In genomic region chr22:37222440-37222971, GRCh38 we compare ENCODE assay signal across 10 cellular contexts. TPM values are rescaled to one million over a fixed set of nuclear protein-coding genes. Genes with fewer than 3 reads are reported as not detected.
DNase-seq lines count a peak whose midpoint lies in the region; ATAC-seq and TF ChIP-seq lines count a peak whose summit lies in the region.
"Had no signal": no experiment of that assay in that cellular context is flagged by ENCODE, and none has a peak within 500 bp of the region (broad histone marks: within the 10 kb centered on the region; RNA-seq: fewer than 3 reads in every experiment).

No MANE protein-coding gene starts in this region.

- peaks cover 0 to 4% (median 0%) of the 10 kb centered on the region in 7 donors for H3K9me3 Mint-ChIP-seq in CD4-positive, CD25-positive, alpha-beta regulatory T cell
- peaks cover 2% of the 10 kb centered on the region for H3K9me3 Mint-ChIP-seq in activated naive CD8-positive, alpha-beta T cell treated with anti-CD3 and anti-CD28 coated beads, Interleukin-2, amount 10 ng/mL, durations not matched to agents 7 days and 5 days
- peaks cover 5% of the 10 kb centered on the region for H3K9me3 Mint-ChIP-seq in type B pancreatic cell

- H3K27ac ChIP-seq in CD4-positive, CD25-positive, alpha-beta regulatory T cell (ENCODE audit: insufficient read depth, low read length, poor library complexity, severe bottlenecking), result peak overlapping the region; percentile 87
- H3K27ac ChIP-seq in esophagus squamous epithelium (peak overlapping the region in 1 of 4 donors; percentile 55), breast epithelium (no peak overlapping the region)
- H3K27ac ChIP-seq: BLaER1 had no signal

- TF ChIP-seq POLR2A in esophagus squamous epithelium (IDR thresholded peaks at IDR 0.05) (no peak), breast epithelium (IDR thresholded peaks at IDR 0.05) (no peak)

- peak in 2 of 3 donors; percentile 61 to 90 for DNase-seq in CD4-positive, CD25-positive, alpha-beta regulatory T cell
- DNase-seq in MV-4-11 (lab: John Stamatoyannopoulos, UW) (peak; percentile 48), esophagus squamous epithelium (lab: John Stamatoyannopoulos, UW) (no peak), breast epithelium (ENCODE audit: low spot score in 2 of 2) (no peak), type B pancreatic cell (ENCODE audit: extremely low spot score, unreplicated experiment) (no peak)
- peak; percentile 62 for DNase-seq in activated naive CD8-positive, alpha-beta T cell treated with anti-CD3 and anti-CD28 coated beads, Interleukin-2, amount 10 ng/mL, durations not matched to agents 7 days and 5 days
- DNase-seq: NCI-H2081, retina had no signal

- H3K4me1 Mint-ChIP-seq in CD4-positive, CD25-positive, alpha-beta regulatory T cell, result peaks cover 10 to 90% (median 72%) of the 10 kb centered on the region in 4 donors
- peaks cover 78% of the 10 kb centered on the region for H3K4me1 Mint-ChIP-seq in activated naive CD8-positive, alpha-beta T cell treated with anti-CD3 and anti-CD28 coated beads, Interleukin-2, amount 10 ng/mL, durations not matched to agents 7 days and 5 days
- H3K4me1 Mint-ChIP-seq in type B pancreatic cell (ENCODE audit: unreplicated experiment), result no peaks in the 10 kb centered on the region

- H3K27ac Mint-ChIP-seq in CD4-positive, CD25-positive, alpha-beta regulatory T cell, result peak overlapping the region; percentile 90 to 99 (median 98)
- H3K27ac Mint-ChIP-seq in activated naive CD8-positive, alpha-beta T cell treated with anti-CD3 and anti-CD28 coated beads, Interleukin-2, amount 10 ng/mL, durations not matched to agents 7 days and 5 days, result peak overlapping the region; percentile 93
- H3K27ac Mint-ChIP-seq in type B pancreatic cell, result no peak overlapping the region

- intact Hi-C loops in esophagus squamous epithelium (cut with DNase I), result no loop called here
- intact Hi-C loops in breast epithelium (cut with DNase I; ENCODE audit: low total_unique reads), result loop anchor here (5.0 kb wide), 1 partner anchor 590 kb away; no protein-coding TSS in a partner anchor

- peak; percentile 30 to 33 for ATAC-seq in CD4-positive, CD25-positive, alpha-beta regulatory T cell (ENCODE audit: low read depth in 2 of 2)
- peak; percentile 37 for ATAC-seq in activated naive CD8-positive, alpha-beta T cell treated with anti-CD3 and anti-CD28 coated beads, Interleukin-2, amount 10 ng/mL, durations not matched to agents 7 days and 5 days (ENCODE audit: low read depth)
- ATAC-seq: Right ventricle myocardium inferior had no signal

- H3K27me3 Mint-ChIP-seq in CD4-positive, CD25-positive, alpha-beta regulatory T cell, result no peaks in the 10 kb centered on the region
- H3K27me3 Mint-ChIP-seq in activated naive CD8-positive, alpha-beta T cell treated with anti-CD3 and anti-CD28 coated beads, Interleukin-2, amount 10 ng/mL, durations not matched to agents 7 days and 5 days, result no peaks in the 10 kb centered on the region
- peaks cover 32% of the 10 kb centered on the region for H3K27me3 Mint-ChIP-seq in type B pancreatic cell

- H3K4me3 ChIP-seq in CD4-positive, CD25-positive, alpha-beta regulatory T cell (ENCODE audit: low read depth, low read length), result peak overlapping the region; percentile 68
- H3K4me3 ChIP-seq in esophagus squamous epithelium, result no peak overlapping the region
- no peak overlapping the region for H3K4me3 ChIP-seq in breast epithelium
- H3K4me3 ChIP-seq: BLaER1 had no signal

- H3K4me3 Mint-ChIP-seq in CD4-positive, CD25-positive, alpha-beta regulatory T cell, result peak overlapping the region; percentile 71 to 89 (median 86)
- H3K4me3 Mint-ChIP-seq in activated naive CD8-positive, alpha-beta T cell treated with anti-CD3 and anti-CD28 coated beads, Interleukin-2, amount 10 ng/mL, durations not matched to agents 7 days and 5 days, result peak overlapping the region; percentile 92
- H3K4me3 Mint-ChIP-seq in type B pancreatic cell, result no peak overlapping the region

- peaks cover 94% of the 10 kb centered on the region for H3K4me1 ChIP-seq in CD4-positive, CD25-positive, alpha-beta regulatory T cell (ENCODE audit: control insufficient read depth, insufficient read depth, low read length, poor library complexity, severe bottlenecking)
- H3K4me1 ChIP-seq in esophagus squamous epithelium (peaks cover 0 to 5% (median 0%) of the 10 kb centered on the region in 3 donors), breast epithelium (no peaks in the 10 kb centered on the region)

- TF ChIP-seq CTCF in esophagus squamous epithelium (IDR thresholded peaks at IDR 0.05) (no peak), breast epithelium (IDR thresholded peaks at IDR 0.05) (no peak), type B pancreatic cell (conservative IDR thresholded peaks at IDR 0.05) (no peak)

- POLR2A ChIA-PET in activated naive CD8-positive, alpha-beta T cell treated with anti-CD3 and anti-CD28 coated beads, Interleukin-2, amount 10 ng/mL, durations not matched to agents 7 days and 5 days (lab: Charles Lee), result interaction anchor here (0.6 to 12.1 kb wide), 14 partner anchors 9 to 386 kb away, joined by 3 to 327 read pairs (median 6); partner anchors contain the start of genes GGA1, IL2RB and RAC2

- no peaks in the 10 kb centered on the region for H3K27me3 ChIP-seq in CD4-positive, CD25-positive, alpha-beta regulatory T cell (ENCODE audit: control insufficient read depth, insufficient read depth, low read length)
- H3K27me3 ChIP-seq in esophagus squamous epithelium (peaks cover 0 to 38% (median 0%) of the 10 kb centered on the region in 4 donors), breast epithelium (no peaks in the 10 kb centered on the region)
- H3K27me3 ChIP-seq: BLaER1 had no signal

- 56 to 58% methylated on average over 8 of the region's 8 CpGs for WGBS in esophagus squamous epithelium, 2 donors

- H3K36me3 Mint-ChIP-seq in CD4-positive, CD25-positive, alpha-beta regulatory T cell, result peaks cover 40% of the 10 kb centered on the region
- peaks cover 54% of the 10 kb centered on the region for H3K36me3 Mint-ChIP-seq in activated naive CD8-positive, alpha-beta T cell treated with anti-CD3 and anti-CD28 coated beads, Interleukin-2, amount 10 ng/mL, durations not matched to agents 7 days and 5 days
- no peaks in the 10 kb centered on the region for H3K36me3 Mint-ChIP-seq in type B pancreatic cell

- H3K36me3 ChIP-seq in CD4-positive, CD25-positive, alpha-beta regulatory T cell (ENCODE audit: control insufficient read depth, insufficient read depth, low read length), result peaks cover 29% of the 10 kb centered on the region
- no peaks in the 10 kb centered on the region for H3K36me3 ChIP-seq in esophagus squamous epithelium
- H3K36me3 ChIP-seq in breast epithelium, result no peaks in the 10 kb centered on the region

- H3K9me3 ChIP-seq in CD4-positive, CD25-positive, alpha-beta regulatory T cell (ENCODE audit: control insufficient read depth in 2 of 2, low read length in 2 of 2), result no peaks in the 10 kb centered on the region
- no peaks in the 10 kb centered on the region for H3K9me3 ChIP-seq in esophagus squamous epithelium
- H3K9me3 ChIP-seq in breast epithelium, result no peaks in the 10 kb centered on the region
- H3K9me3 ChIP-seq: BLaER1 had no signal

RNA-seq across cellular contexts. Expression of gene SSTR3, which starts 10.2 kb away (rescaled TPM):
- 4.3 TPM for total RNA-seq in CD4-positive, CD25-positive, alpha-beta regulatory T cell
- 1 to 10 TPM; 2.5 to 4.4 (median 3.6) TPM for polyA plus RNA-seq in CD4-positive, CD25-positive, alpha-beta regulatory T cell
- total RNA-seq in activated naive CD8-positive, alpha-beta T cell treated with anti-CD3 and anti-CD28 coated beads, Interleukin-2, amount 10 ng/mL, durations not matched to agents 7 days and 5 days, result 10 to 100 TPM; 10.1 to 11.3 TPM
- total RNA-seq in esophagus squamous epithelium, result not detected
- not detected for total RNA-seq in breast epithelium
- total RNA-seq in type B pancreatic cell (ENCODE audit: low replicate concordance), result 2.4 and 3.4 TPM in 2 replicates
- total RNA-seq: Right ventricle myocardium inferior had no signal

RNA-seq across cellular contexts. Expression of gene RAC2, which starts 21.6 kb away (rescaled TPM):
- total RNA-seq in CD4-positive, CD25-positive, alpha-beta regulatory T cell, result 537 TPM
- 1,000 to 10,000 TPM in 2 of 4 donors, 100 to 1,000 TPM in 2; 861 to 1,162 (median 988) TPM for polyA plus RNA-seq in CD4-positive, CD25-positive, alpha-beta regulatory T cell
- total RNA-seq in activated naive CD8-positive, alpha-beta T cell treated with anti-CD3 and anti-CD28 coated beads, Interleukin-2, amount 10 ng/mL, durations not matched to agents 7 days and 5 days, result 1,000 to 10,000 TPM in 1 of 2 experiments, 100 to 1,000 TPM in 1; 963 to 1,011 TPM
- total RNA-seq in esophagus squamous epithelium, result 10 to 100 TPM; 17.3 to 27.1 (median 19.6) TPM
- total RNA-seq in breast epithelium, result 10 to 100 TPM; 10.5 to 12.0 (median 11.5) TPM
- total RNA-seq in type B pancreatic cell (ENCODE audit: low replicate concordance), result 0.24 and 1.2 TPM in 2 replicates

RNA-seq across cellular contexts. Expression of gene C1QTNF6, which starts 34.5 kb away (rescaled TPM):
- total RNA-seq in CD4-positive, CD25-positive, alpha-beta regulatory T cell, result 13.6 TPM
- 1 to 10 TPM; 1.6 to 2.4 (median 2.1) TPM for polyA plus RNA-seq in CD4-positive, CD25-positive, alpha-beta regulatory T cell
- total RNA-seq in activated naive CD8-positive, alpha-beta T cell treated with anti-CD3 and anti-CD28 coated beads, Interleukin-2, amount 10 ng/mL, durations not matched to agents 7 days and 5 days, result 10 to 100 TPM; 15.2 to 15.7 TPM
- total RNA-seq in esophagus squamous epithelium (1 to 10 TPM; 1.1 to 1.7 (median 1.4) TPM), breast epithelium (1 to 10 TPM; 2.2 to 3.6 (median 3.5) TPM), type B pancreatic cell (ENCODE audit: low replicate concordance) (23.2 and 26.2 TPM in 2 replicates)

RNA-seq across cellular contexts. Expression of gene CYTH4, which starts 59.8 kb away (rescaled TPM):
- total RNA-seq in CD4-positive, CD25-positive, alpha-beta regulatory T cell, result 153 TPM
- 10 to 100 TPM; 47.4 to 56.9 (median 48.9) TPM for polyA plus RNA-seq in CD4-positive, CD25-positive, alpha-beta regulatory T cell
- total RNA-seq in activated naive CD8-positive, alpha-beta T cell treated with anti-CD3 and anti-CD28 coated beads, Interleukin-2, amount 10 ng/mL, durations not matched to agents 7 days and 5 days, result 100 to 1,000 TPM; 149 to 157 TPM
- 10 to 100 TPM in 1 of 4 donors, 1 to 10 TPM in 3; 1.9 to 10.3 (median 3.4) TPM for total RNA-seq in esophagus squamous epithelium
- total RNA-seq in breast epithelium, result 10 to 100 TPM in 2 of 3 donors, 1 to 10 TPM in 1; 6.9 to 25.1 (median 10.5) TPM
- total RNA-seq in type B pancreatic cell (ENCODE audit: low replicate concordance), result not detected in 2 replicates

Comparison
In these comparisons a context has a peak if more than half of its experiments do, and no peak if none do; other contexts are left out.
1. DNase-seq: peak in CD4-positive, CD25-positive, alpha-beta regulatory T cell (2 of 3), MV-4-11 (single experiment) and activated naive CD8-positive, alpha-beta T cell treated with anti-CD3 and anti-CD28 coated beads, Interleukin-2, amount 10 ng/mL, durations not matched to agents 7 days and 5 days (single experiment); none in esophagus squamous epithelium (single experiment), breast epithelium (0 of 2) and type B pancreatic cell (single experiment).
2. RNA of gene RAC2, which starts 21.6 kb away (total RNA-seq): 963 to 1,011 TPM in activated naive CD8-positive, alpha-beta T cell treated with anti-CD3 and anti-CD28 coated beads, Interleukin-2, amount 10 ng/mL, durations not matched to agents 7 days and 5 days and 537 TPM in CD4-positive, CD25-positive, alpha-beta regulatory T cell (single experiment); 17.3 to 27.1 TPM in esophagus squamous epithelium, 10.5 to 12.0 TPM in breast epithelium and 0.24 to 1.2 TPM in type B pancreatic cell; every median in the first group is over 10 times any median in the second.